In the genomic region with DNA sequence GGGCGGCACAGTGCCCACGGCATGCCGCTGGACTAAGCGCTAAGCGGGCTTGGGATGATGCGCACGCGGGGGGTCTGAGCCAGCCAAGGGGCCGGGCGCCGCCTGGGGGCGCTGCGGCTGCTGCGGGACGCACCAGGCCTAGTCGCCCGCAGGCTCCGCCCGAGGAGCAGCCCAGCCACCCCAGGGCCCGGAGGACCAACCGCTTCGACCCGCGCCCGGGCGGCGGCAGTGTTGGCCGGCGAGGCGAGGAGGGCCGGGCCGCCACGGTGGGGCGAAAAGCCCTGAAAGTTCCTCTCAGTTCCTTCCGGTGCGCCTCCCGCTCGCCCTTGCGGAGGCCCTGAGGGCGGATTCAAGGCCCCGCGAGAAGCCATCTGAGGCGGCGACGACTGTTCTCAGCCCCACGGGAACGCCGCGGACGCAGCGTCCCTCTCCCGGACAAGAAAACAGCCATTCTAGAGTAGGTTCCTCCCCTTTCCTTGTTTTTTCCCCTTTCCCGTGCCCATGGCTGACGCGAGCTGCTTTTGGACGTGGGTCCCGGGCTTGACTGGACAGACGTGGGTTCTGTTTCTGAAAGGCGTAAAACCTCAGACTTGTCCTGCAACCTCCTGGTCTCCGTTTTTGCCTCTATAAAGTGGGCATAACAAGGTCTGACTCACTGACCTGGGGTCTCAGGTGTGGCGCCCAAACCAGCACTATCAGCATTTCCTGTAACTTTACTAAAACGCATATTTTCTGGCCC, we compare ENCODE assay signal across 8 cellular contexts. TPM values are rescaled to one million over a fixed set of nuclear protein-coding genes. Genes with fewer than 3 reads are reported as not detected.
DNase-seq lines count a peak whose midpoint lies in the region; ATAC-seq and TF ChIP-seq lines count a peak whose summit lies in the region.

A gene with protein sequence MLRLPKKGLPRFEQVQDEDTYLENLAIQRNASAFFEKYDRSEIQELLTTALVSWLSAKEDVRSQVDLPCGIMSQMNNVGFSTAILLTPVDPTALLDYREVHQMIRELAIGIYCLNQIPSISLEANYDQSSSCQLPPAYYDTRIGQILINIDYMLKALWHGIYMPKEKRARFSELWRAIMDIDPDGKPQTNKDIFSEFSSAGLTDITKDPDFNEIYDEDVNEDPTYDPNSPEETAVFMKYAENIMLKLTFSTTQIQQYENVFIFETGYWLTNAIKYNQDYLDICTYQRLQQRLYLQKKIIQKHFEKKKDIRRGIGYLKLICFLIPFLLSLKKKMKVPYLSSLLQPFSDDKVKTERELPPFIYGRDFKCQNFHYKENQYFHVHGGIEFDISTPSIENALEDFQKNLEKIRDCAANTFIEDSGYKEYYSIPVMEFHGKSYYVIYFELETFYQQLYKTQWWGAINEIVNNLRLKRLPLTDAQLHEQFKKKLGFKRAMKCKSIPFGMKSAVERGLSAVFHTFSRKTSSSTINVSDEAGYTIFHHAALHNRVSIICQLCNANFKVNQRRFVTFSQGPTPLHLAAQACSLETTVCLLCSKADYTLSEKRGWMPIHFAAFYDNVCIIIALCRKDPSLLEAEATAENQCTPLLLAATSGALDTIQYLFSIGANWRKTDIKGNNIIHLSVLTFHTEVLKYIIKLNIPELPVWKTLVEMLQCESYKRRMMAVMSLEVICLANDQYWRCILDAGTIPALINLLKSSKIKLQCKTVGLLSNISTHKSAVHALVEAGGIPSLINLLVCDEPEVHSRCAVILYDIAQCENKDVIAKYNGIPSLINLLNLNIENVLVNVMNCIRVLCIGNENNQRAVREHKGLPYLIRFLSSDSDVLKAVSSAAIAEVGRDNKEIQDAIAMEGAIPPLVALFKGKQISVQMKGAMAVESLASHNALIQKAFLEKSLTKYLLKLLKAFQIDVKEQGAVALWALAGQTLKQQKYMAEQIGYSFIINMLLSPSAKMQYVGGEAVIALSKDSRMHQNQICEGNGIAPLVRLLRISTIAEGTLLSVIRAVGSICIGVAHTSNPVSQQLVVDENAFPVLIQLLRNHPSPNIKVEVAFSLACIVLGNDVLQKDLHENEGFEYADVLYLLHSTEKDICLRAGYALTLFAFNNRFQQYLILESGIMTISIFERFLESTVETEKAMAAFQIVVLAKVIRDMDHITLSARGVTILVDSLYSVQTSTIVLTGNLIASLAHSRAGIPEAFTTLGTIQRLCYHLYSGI (N-terminal part only) (plus strand): TSS at position 297 of the 739 bp plus-strand sequence. CDS start 1,821 bp downstream, outside the sequence.

- peaks cover 41% of the 10 kb centered on the region for H3K36me3 Mint-ChIP-seq in CD8-positive, alpha-beta T cell
- H3K36me3 Mint-ChIP-seq in activated naive CD8-positive, alpha-beta T cell: peaks cover 14% of the 10 kb centered on the region

- peak; percentile 64 to 88 (median 78) for DNase-seq in CD8-positive, alpha-beta T cell
- DNase-seq in HL-60 (ENCODE audit: low read depth in 1 of 2, low spot score in 1 of 2): peak; percentile 35 to 87
- peak; percentile 93 for DNase-seq in SK-N-SH
- DNase-seq in head of caudate nucleus: peak; percentile 66 to 95 (median 88)
- DNase-seq in ovary: peak; percentile 90 to 95 (median 93)
- DNase-seq in thoracic aorta (ENCODE audit: low spot score): peak; percentile 37

- H4K20me1 ChIP-seq in SK-N-SH (ENCODE audit: insufficient read depth): no peaks in the 10 kb centered on the region

- peak within 1 kb of the TSS; percentile 86 for H3K27ac ChIP-seq in CD8-positive, alpha-beta T cell (ENCODE audit: low read depth, low read length)
- H3K27ac ChIP-seq in HL-60 (replicated peaks) (peak within 1 kb of the TSS; percentile 72), SK-N-SH (ENCODE audit: low read depth in 2 of 2, low read length in 1 of 2) (peak within 1 kb of the TSS; percentile 84 to 90), ovary (peak within 1 kb of the TSS; percentile 93 to 94), thoracic aorta (peak within 1 kb of the TSS; percentile 97 to 98)

- H3K4me1 Mint-ChIP-seq in CD8-positive, alpha-beta T cell (ENCODE audit: low read depth): peaks cover 49% of the 10 kb centered on the region
- H3K4me1 Mint-ChIP-seq in activated naive CD8-positive, alpha-beta T cell (ENCODE audit: low read depth): peaks cover 37% of the 10 kb centered on the region

- peak; percentile 60 for TF ChIP-seq POLR2A in ovary (IDR thresholded peaks at IDR 0.05)

- no peaks in the 10 kb centered on the region for H3K9me2 ChIP-seq in SK-N-SH

- peaks cover under 1% of the 10 kb centered on the region for H3K36me3 ChIP-seq in CD8-positive, alpha-beta T cell (ENCODE audit: insufficient read depth, low read length)
- H3K36me3 ChIP-seq in SK-N-SH (replicated peaks in 1 of 2; ENCODE audit: control insufficient read depth in 1 of 2, insufficient read depth in 2 of 2, low read length in 1 of 2) (peaks cover 23 to 28% of the 10 kb centered on the region in 2 experiments), ovary (no peaks in the 10 kb centered on the region), thoracic aorta (no peaks in the 10 kb centered on the region)

- TF ChIP-seq EP300 in SK-N-SH (IDR thresholded peaks at IDR 0.05; ENCODE audit: borderline replicate concordance in 1 of 2, low read depth in 1 of 2, low read length in 1 of 2) (no peak), ovary (IDR thresholded peaks at IDR 0.05) (no peak)

- TF ChIP-seq CTCF in CD8-positive, alpha-beta T cell (IDR thresholded peaks at IDR 0.05): peak; percentile 72
- peak; percentile 57 for TF ChIP-seq CTCF in HL-60 (IDR thresholded peaks at IDR 0.05; ENCODE audit: insufficient read depth, low read length)
- TF ChIP-seq CTCF in SK-N-SH (IDR thresholded peaks at IDR 0.05): peak; percentile 84
- peak; percentile 89 to 96 (median 91) for TF ChIP-seq CTCF in ovary (IDR thresholded peaks at IDR 0.05)
- peak; percentile 84 for TF ChIP-seq CTCF in thoracic aorta (IDR thresholded peaks at IDR 0.05)

- peaks cover 11% of the 10 kb centered on the region for H3K4me1 ChIP-seq in CD8-positive, alpha-beta T cell (ENCODE audit: insufficient read depth, low read length)
- H3K4me1 ChIP-seq in SK-N-SH (ENCODE audit: control insufficient read depth in 1 of 2, insufficient read depth in 2 of 2, low read depth in 1 of 2, low read length in 1 of 2) (peaks cover 0 to 6% of the 10 kb centered on the region in 2 experiments; a peak in 2 of 4 replicates), ovary (ENCODE audit: insufficient read depth) (peaks cover 3% of the 10 kb centered on the region), thoracic aorta (ENCODE audit: control insufficient read depth in 1 of 2, low read depth in 2 of 2) (peaks cover 3 to 11% of the 10 kb centered on the region in 2 donors)

- peak within 1 kb of the TSS; percentile 83 for H3K4me2 ChIP-seq in SK-N-SH

- peaks cover 8% of the 10 kb centered on the region for H3K9me3 Mint-ChIP-seq in CD8-positive, alpha-beta T cell
- H3K9me3 Mint-ChIP-seq in activated naive CD8-positive, alpha-beta T cell (ENCODE audit: low read depth): peaks cover 9% of the 10 kb centered on the region

- peak within 1 kb of the TSS; percentile 95 for H2AFZ ChIP-seq in SK-N-SH (ENCODE audit: low read depth)

- peak; percentile 91 for ATAC-seq in CD8-positive, alpha-beta T cell
- ATAC-seq in GM19455 (IDR thresholded peaks at IDR 0.05; ENCODE audit: unreplicated experiment) (peak; percentile 96), thoracic aorta (ENCODE audit: insufficient number of reproducible peaks, low FRiP score, low read depth) (peak; percentile 97)

- peak within 1 kb of the TSS; percentile 81 for H3K4me3 ChIP-seq in CD8-positive, alpha-beta T cell (ENCODE audit: low read depth, low read length)
- H3K4me3 ChIP-seq in HL-60 (replicated peaks; ENCODE audit: insufficient read depth, low read length) (peak within 1 kb of the TSS; percentile 34), SK-N-SH (ENCODE audit: low read depth in 2 of 2, low read length in 1 of 2) (peak within 1 kb of the TSS; percentile 69 to 76), ovary (peak within 1 kb of the TSS; percentile 57), thoracic aorta (peak within 1 kb of the TSS; percentile 82)

- H3K4me3 Mint-ChIP-seq in CD8-positive, alpha-beta T cell: peak within 1 kb of the TSS; percentile 91
- peak within 1 kb of the TSS; percentile 95 for H3K4me3 Mint-ChIP-seq in activated naive CD8-positive, alpha-beta T cell

- WGBS in SK-N-SH (ENCODE audit: low lambda C conversion rate): 4% methylated on average over 25 of the region's 62 CpGs
- 0 to 1% (median 0%) methylated on average over 32 to 62 of the region's 62 CpGs for WGBS in ovary, 3 donors

- peak within 1 kb of the TSS; percentile 99 for H3K27ac Mint-ChIP-seq in CD8-positive, alpha-beta T cell
- H3K27ac Mint-ChIP-seq in activated naive CD8-positive, alpha-beta T cell: peak within 1 kb of the TSS; percentile 98

- peak within 1 kb of the TSS; percentile 88 for H3K9ac ChIP-seq in SK-N-SH

- TF ChIP-seq RAD21 in SK-N-SH (IDR thresholded peaks at IDR 0.05; ENCODE audit: low read length): peak; percentile 49

- POLR2A ChIA-PET in CD8-positive, alpha-beta T cell (lab: Charles Lee): interaction anchor here (0.7 to 4.3 kb wide), 7 partner anchors 9 to 233 kb away, joined by 3 to 47 read pairs (median 4); partner anchors contain the start of genes ASNSD1, ORMDL1, OSGEPL1 and PMS1
- POLR2A ChIA-PET in SK-N-SH (lab: Yijun Ruan, JAX): interaction anchor here (1.2 kb wide), 1 partner anchor 88 kb away, joined by 5 read pairs; the partner anchor contains the start of gene OSGEPL1

- H3F3A ChIP-seq in SK-N-SH (replicated peaks; ENCODE audit: insufficient read depth): peaks cover 11% of the 10 kb centered on the region

- CTCF ChIA-PET in CD8-positive, alpha-beta T cell (lab: Charles Lee): interaction anchor here (0.6 to 7.1 kb wide), 15 partner anchors 8 to 88 kb away, joined by 3 to 94 read pairs (median 4); partner anchors contain the start of genes ASNSD1 and OSGEPL1
- CTCF ChIA-PET in SK-N-SH (lab: Yijun Ruan, JAX): interaction anchor here (0.6 to 7.8 kb wide), 14 partner anchors 9 to 1347 kb away, joined by 3 to 99 read pairs (median 4); partner anchors contain the start of genes ASNSD1 and OSGEPL1

- no peaks in the 10 kb centered on the region for H3K27me3 Mint-ChIP-seq in CD8-positive, alpha-beta T cell (ENCODE audit: low read depth)
- no peaks in the 10 kb centered on the region for H3K27me3 Mint-ChIP-seq in activated naive CD8-positive, alpha-beta T cell

- intact Hi-C loops in CD8-positive, alpha-beta T cell (cut with DNase I, micrococcal nuclease): loop anchor here (1.0 to 10.0 kb wide), 11 partner anchors 12 to 1343 kb away; partner anchors contain the start of genes OSGEPL1 (in 2 of the 2), ASNSD1 (in 1 of the 2), NAB1 (in 1 of the 2) and NEMP2 (in 1 of the 2)
- intact Hi-C loops in head of caudate nucleus (cut with DNase I): loop anchor here (5.0 kb wide), 1 partner anchor 88 kb away; the partner anchor contains the start of gene OSGEPL1
- intact Hi-C loops in ovary (cut with DNase I): no loop called here

- no peaks in the 10 kb centered on the region for H3K9me3 ChIP-seq in CD8-positive, alpha-beta T cell (ENCODE audit: low read length)
- H3K9me3 ChIP-seq in SK-N-SH (peaks cover 8% of the 10 kb centered on the region; the same call in 1 of the 2 replicates), ovary (no peaks in the 10 kb centered on the region), thoracic aorta (no peaks in the 10 kb centered on the region)

- H3K27me3 ChIP-seq in CD8-positive, alpha-beta T cell (ENCODE audit: insufficient read depth, low read length): no peaks in the 10 kb centered on the region
- H3K27me3 ChIP-seq in HL-60 (ENCODE audit: insufficient read depth, poor library complexity, severe bottlenecking) (no peaks in the 10 kb centered on the region), SK-N-SH (ENCODE audit: insufficient read depth) (no peaks in the 10 kb centered on the region), ovary (no peaks in the 10 kb centered on the region), thoracic aorta (replicated peaks; ENCODE audit: insufficient read depth) (no peaks in the 10 kb centered on the region)

- peaks cover 22% of the 10 kb centered on the region for H3K79me2 ChIP-seq in SK-N-SH (ENCODE audit: insufficient read depth)

RNA-seq across cellular contexts. Expression of the gene that starts here (rescaled TPM):
- 1 to 10 TPM; 7.3 to 9.2 TPM for total RNA-seq in CD8-positive, alpha-beta T cell
- polyA plus RNA-seq in SK-N-SH (2012; rRNA removed) (1.6 and 2.1 TPM in 2 replicates), ovary (1 to 10 TPM; 3.6 to 7.4 TPM)
- 1.6 and 1.9 TPM in 2 replicates for polyA plus RNA-seq in SK-N-SH (2012; cell fraction: cytosol; rRNA removed)
- 3.1 and 5.1 TPM in 2 replicates for polyA plus RNA-seq in SK-N-SH (2012; cell fraction: nucleus; rRNA removed)
- total RNA-seq in ovary (10 to 100 TPM in 6 of 7 donors, 1 to 10 TPM in 1; 9.9 to 23.2 (median 17.9) TPM), thoracic aorta (10 to 100 TPM; 15.8 to 31.5 TPM)

Comparison
In these comparisons a context has a peak if more than half of its experiments do, and no peak if none do; other contexts are left out.
1. Peak in every context shown above with its lines: DNase-seq, ATAC-seq, H3K4me3 ChIP-seq and H3K27ac ChIP-seq.
2. DNase-seq: peak in every context shown above with its lines; median percentile 93 in SK-N-SH; 93 in ovary; 88 in head of caudate nucleus; 78 in CD8-positive, alpha-beta T cell; 61 in HL-60; 37 in thoracic aorta.
3. intact Hi-C loops: an anchor here in CD8-positive, alpha-beta T cell (1.0 to 10.0 kb wide) and head of caudate nucleus (5.0 kb wide); none called in ovary.